In the genomic region with DNA sequence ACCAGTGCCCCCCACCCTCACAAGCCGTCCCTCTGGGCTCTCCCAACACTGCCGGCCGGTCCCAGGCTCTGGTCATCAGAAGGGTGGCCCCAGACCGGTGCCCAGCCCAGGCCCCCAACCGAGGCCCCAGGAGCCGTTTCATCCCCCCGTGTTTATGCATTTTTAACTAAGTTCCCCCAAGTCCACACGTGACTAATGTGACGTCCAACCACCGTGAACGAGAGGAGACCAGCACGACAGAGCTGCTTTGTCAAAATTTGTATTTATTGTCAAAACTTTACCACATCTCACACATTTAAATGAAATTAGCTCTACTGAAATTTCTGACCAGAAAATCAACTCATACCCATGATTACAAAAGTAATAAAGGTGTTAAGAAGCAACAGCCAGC, we compare ENCODE assay signal across 26 cellular contexts. TPM values are rescaled to one million over a fixed set of nuclear protein-coding genes. Genes with fewer than 3 reads are reported as not detected.
"Had no signal": no experiment of that assay in that cellular context is flagged by ENCODE, and none has a peak within 500 bp of the region (broad histone marks: within the 10 kb centered on the region; RNA-seq: fewer than 3 reads in every experiment).

No MANE protein-coding gene starts in this region.

- H3K4me1 ChIP-seq: breast epithelium had no signal

- H3K4me3 Mint-ChIP-seq: activated CD4-positive, alpha-beta memory T cell treated with anti-CD3 and anti-CD28 coated beads for 36 hours; activated CD4-positive, alpha-beta T cell treated with anti-CD3 and anti-CD28 coated beads, Interleukin-2, amount 10 ng/mL, durations not matched to agents 7 days and 5 days; activated naive CD8-positive, alpha-beta T cell treated with anti-CD3 and anti-CD28 coated beads, Interleukin-2, amount 10 ng/mL, durations not matched to agents 7 days and 5 days; activated T-helper 17 cell treated with anti-CD3 and anti-CD28 coated beads, Interleukin-2, amount 50 U/mL, for 72 hours; T-cell had no signal

- H3K36me3 Mint-ChIP-seq: activated CD4-positive, alpha-beta memory T cell treated with anti-CD3 and anti-CD28 coated beads for 36 hours; activated naive CD8-positive, alpha-beta T cell treated with anti-CD3 and anti-CD28 coated beads, Interleukin-2, amount 10 ng/mL, durations not matched to agents 7 days and 5 days; T-cell had no signal

- H3K27ac ChIP-seq: breast epithelium, SK-N-MC had no signal

- H3K9me3 ChIP-seq: breast epithelium had no signal

- H3K4me1 Mint-ChIP-seq: activated T-helper 17 cell treated with anti-CD3 and anti-CD28 coated beads, Interleukin-2, amount 50 U/mL, for 72 hours had no signal

- H3K36me3 ChIP-seq: breast epithelium had no signal

- H3K4me3 ChIP-seq: breast epithelium, SK-N-MC had no signal

- DNase-seq: activated CD4-positive, alpha-beta T cell treated with anti-CD3 and anti-CD28 coated beads, Interleukin-2, amount 10 ng/mL, durations not matched to agents 7 days and 5 days; activated CD4-positive, CD25-positive, alpha-beta regulatory T cell; activated CD8-positive, alpha-beta memory T cell treated with anti-CD3 and anti-CD28 coated beads for 24 hours; activated gamma-delta T cell treated with Interleukin-2 at 50 U/mL for 16 hours; activated naive CD4-positive, alpha-beta T cell treated with anti-CD3 and anti-CD28 coated beads, Interleukin-2, amount 50 U/mL, for 16 hours; activated naive CD8-positive, alpha-beta T cell treated with anti-CD3 and anti-CD28 coated beads, Interleukin-2, amount 10 ng/mL, durations not matched to agents 7 days and 5 days; aorta; caudate nucleus; NCI-H1092; NCI-H1417 treated with DMSO at 0.1 percent for 48 hours; NCI-H1694; NCI-H2029; NCI-H2107; NCI-H2171 treated with DMSO at 0.1 percent for 48 hours; NCI-H510A; NK-92 treated with Interleukin-12 subunit alpha and Interleukin-12 subunit beta, amount 100 ng/mL, for 24 hours; T-helper 2 cell; T1000 had no signal

- H3K9me3 Mint-ChIP-seq: activated CD4-positive, alpha-beta memory T cell treated with anti-CD3 and anti-CD28 coated beads for 36 hours; activated CD4-positive, alpha-beta T cell treated with anti-CD3 and anti-CD28 coated beads, Interleukin-2, amount 10 ng/mL, durations not matched to agents 7 days and 5 days; activated naive CD8-positive, alpha-beta T cell treated with anti-CD3 and anti-CD28 coated beads, Interleukin-2, amount 10 ng/mL, durations not matched to agents 7 days and 5 days; activated T-helper 17 cell treated with anti-CD3 and anti-CD28 coated beads, Interleukin-2, amount 50 U/mL, for 72 hours; T-cell had no signal

- H3K27ac Mint-ChIP-seq: activated CD4-positive, alpha-beta memory T cell treated with anti-CD3 and anti-CD28 coated beads for 36 hours; activated CD4-positive, alpha-beta T cell treated with anti-CD3 and anti-CD28 coated beads, Interleukin-2, amount 10 ng/mL, durations not matched to agents 7 days and 5 days; activated naive CD8-positive, alpha-beta T cell treated with anti-CD3 and anti-CD28 coated beads, Interleukin-2, amount 10 ng/mL, durations not matched to agents 7 days and 5 days; activated T-helper 17 cell treated with anti-CD3 and anti-CD28 coated beads, Interleukin-2, amount 50 U/mL, for 72 hours; T-cell had no signal

RNA-seq across cellular contexts. Expression of a gene that starts 8.6 kb away (rescaled TPM):
- total RNA-seq: activated CD4-positive, alpha-beta T cell treated with anti-CD3 and anti-CD28 coated beads, Interleukin-2, amount 10 ng/mL, durations not matched to agents 7 days and 5 days; LHCN-M2; MCF 10A had no signal

RNA-seq across cellular contexts. Expression of a gene that starts 16.2 kb away (rescaled TPM):
- total RNA-seq: activated CD4-positive, alpha-beta memory T cell treated with anti-CD3 and anti-CD28 coated beads for 36 hours; activated CD4-positive, alpha-beta T cell treated with anti-CD3 and anti-CD28 coated beads, Interleukin-2, amount 10 ng/mL, durations not matched to agents 7 days and 5 days; activated naive CD8-positive, alpha-beta T cell treated with anti-CD3 and anti-CD28 coated beads, Interleukin-2, amount 10 ng/mL, durations not matched to agents 7 days and 5 days; activated T-helper 17 cell treated with anti-CD3 and anti-CD28 coated beads, Interleukin-2, amount 50 U/mL, for 72 hours; aorta; breast epithelium; LHCN-M2; MCF 10A; Right ventricle myocardium inferior had no signal
- polyA plus RNA-seq: aorta had no signal
